ENCODE assay signal across 10 cellular contexts in the genomic region with DNA sequence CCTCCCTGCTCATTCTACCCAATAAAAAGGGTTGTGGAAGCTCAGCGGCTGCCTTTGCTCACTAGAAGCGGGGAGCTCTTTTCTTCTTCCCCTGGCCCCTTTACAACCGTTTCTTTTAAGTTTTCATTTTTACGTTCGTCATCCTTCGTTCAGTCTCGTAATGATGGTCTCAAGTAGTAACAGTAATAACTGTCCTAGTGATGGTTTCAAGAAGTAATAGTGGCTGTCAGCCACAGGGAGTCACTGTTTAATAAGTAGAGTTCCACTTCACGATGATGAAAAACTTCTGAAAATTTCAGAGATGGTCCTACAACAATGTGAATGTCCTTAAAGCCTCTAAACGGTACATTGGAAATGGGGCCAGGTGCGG. TPM values are rescaled to one million over a fixed set of nuclear protein-coding genes. Genes with fewer than 3 reads are reported as not detected.
DNase-seq lines count a peak whose midpoint lies in the region; ATAC-seq and TF ChIP-seq lines count a peak whose summit lies in the region.
"Had no signal": no experiment of that assay in that cellular context is flagged by ENCODE, and none has a peak within 500 bp of the region (broad histone marks: within the 10 kb centered on the region; RNA-seq: fewer than 3 reads in every experiment).

No MANE protein-coding gene starts in this region.

- intact Hi-C loops in thyroid gland (cut with DNase I): no loop called here

- no peaks in the 10 kb centered on the region for H3K9me3 Mint-ChIP-seq in activated naive CD4-positive, alpha-beta T cell treated with anti-CD3 and anti-CD28 coated beads, Interleukin-2, amount 50 U/mL, for 72 hours

- no peaks in the 10 kb centered on the region for H3K36me3 Mint-ChIP-seq in activated naive CD4-positive, alpha-beta T cell treated with anti-CD3 and anti-CD28 coated beads, Interleukin-2, amount 50 U/mL, for 72 hours

- H3K27ac Mint-ChIP-seq in activated naive CD4-positive, alpha-beta T cell treated with anti-CD3 and anti-CD28 coated beads, Interleukin-2, amount 50 U/mL, for 72 hours: no peak overlapping the region

- ATAC-seq in GM19351 (IDR thresholded peaks at IDR 0.05; ENCODE audit: unreplicated experiment): peak; percentile 85
- no peak for ATAC-seq in activated naive CD4-positive, alpha-beta T cell treated with anti-CD3 and anti-CD28 coated beads, Interleukin-2, amount 50 U/mL, for 72 hours
- no peak for ATAC-seq in left lobe of liver

- POLR2A ChIA-PET in BJ (lab: Charles Lee): no interaction called here

- whole genome bisulfite sequencing in thyroid gland, 2 donors: 82 to 88% methylated on average over 10 of the region's 10 CpGs

- H3K27ac ChIP-seq in thyroid gland: no peak overlapping the region

- CTCF ChIA-PET in BJ (lab: Yijun Ruan, JAX): interaction anchor here (0.7 to 1.5 kb wide), 4 partner anchors 11 to 248 kb away, joined by 3 to 7 read pairs (median 4); no protein-coding TSS in a partner anchor

- TF ChIP-seq CTCF in BJ (IDR thresholded peaks at IDR 0.05; ENCODE audit: insufficient read depth, low read depth, low read length): peak; percentile 47
- TF ChIP-seq CTCF in thyroid gland (IDR thresholded peaks at IDR 0.05): no peak

- H3K9me3 ChIP-seq in thyroid gland: no peaks in the 10 kb centered on the region

- H3K27me3 ChIP-seq in BJ (ENCODE audit: control insufficient read depth, insufficient read depth, low read length): peaks cover 4% of the 10 kb centered on the region
- no peaks in the 10 kb centered on the region for H3K27me3 ChIP-seq in thyroid gland

- no peak for TF ChIP-seq POLR2A in thyroid gland (IDR thresholded peaks at IDR 0.05)

- H3K4me3 ChIP-seq in BJ (ENCODE audit: low read depth, low read length) (no peak overlapping the region), thyroid gland (replicated peaks in 1 of 3) (no peak overlapping the region)

- DNase-seq in BJ (ENCODE audit: low read depth) (no peak), NCI-H526 treated with DMSO at 0.1 percent for 48 hours (lab: John Stamatoyannopoulos, UW) (peak; percentile 14), fibroblast of peridontal ligament (ENCODE audit: extremely low read depth) (peak; percentile 27), NCI-H69 (lab: John Stamatoyannopoulos, UW) (no peak), left lobe of liver (ENCODE audit: low spot score) (no peak), thyroid gland (no peak)
- DNase-seq in activated naive CD4-positive, alpha-beta T cell treated with anti-CD3 and anti-CD28 coated beads, Interleukin-2, amount 50 U/mL, for 72 hours (ENCODE audit: low spot score in 2 of 2): no peak
- DNase-seq: activated naive CD4-positive, alpha-beta T cell treated with anti-CD3 and anti-CD28 coated beads, Interleukin-2, amount 50 U/mL, for 16 hours had no signal

- no peaks in the 10 kb centered on the region for H3K36me3 ChIP-seq in BJ (ENCODE audit: control insufficient read depth, insufficient read depth, low read length)
- no peaks in the 10 kb centered on the region for H3K36me3 ChIP-seq in thyroid gland

- no peaks in the 10 kb centered on the region for H3K4me1 ChIP-seq in thyroid gland

RNA-seq across cellular contexts. Expression of a gene that starts 6.2 kb away (rescaled TPM):
- polyA plus RNA-seq in BJ (2011; rRNA removed): not detected in 2 replicates
- polyA minus RNA-seq in BJ (2011; rRNA and poly(A)+ RNA removed): not detected in 2 replicates
- total RNA-seq in activated naive CD4-positive, alpha-beta T cell treated with anti-CD3 and anti-CD28 coated beads, Interleukin-2, amount 50 U/mL, for 72 hours: under 1 TPM; 0.27 to 0.41 TPM
- total RNA-seq in left lobe of liver (0.18 TPM), thyroid gland (not detected)
- total RNA-seq: temporal lobe had no signal

Comparison
In these comparisons a context has a peak if more than half of its experiments do, and no peak if none do; other contexts are left out.
1. DNase-seq: peak in NCI-H526 treated with DMSO at 0.1 percent for 48 hours (single experiment) and fibroblast of peridontal ligament (single experiment); none in BJ (single experiment), NCI-H69 (single experiment), activated naive CD4-positive, alpha-beta T cell treated with anti-CD3 and anti-CD28 coated beads, Interleukin-2, amount 50 U/mL, for 72 hours (0 of 2), left lobe of liver (single experiment) and thyroid gland (0 of 2).